ENCODE assay signal across 1 cellular context in genomic region chr22:45553333-45554039, GRCh38.
A peak's percentile ranks its signal among the peaks of the same experiment; 100 is the strongest.
TF ChIP-seq lines count a peak whose summit lies in the region.

No MANE protein-coding gene starts in this region.

TF ChIP-seq in HepG2, 621 proteins besides CTCF, POLR2A, EP300 and RAD21 (continued from another document and continues in another):
- TF ChIP-seq, protein P1, sequence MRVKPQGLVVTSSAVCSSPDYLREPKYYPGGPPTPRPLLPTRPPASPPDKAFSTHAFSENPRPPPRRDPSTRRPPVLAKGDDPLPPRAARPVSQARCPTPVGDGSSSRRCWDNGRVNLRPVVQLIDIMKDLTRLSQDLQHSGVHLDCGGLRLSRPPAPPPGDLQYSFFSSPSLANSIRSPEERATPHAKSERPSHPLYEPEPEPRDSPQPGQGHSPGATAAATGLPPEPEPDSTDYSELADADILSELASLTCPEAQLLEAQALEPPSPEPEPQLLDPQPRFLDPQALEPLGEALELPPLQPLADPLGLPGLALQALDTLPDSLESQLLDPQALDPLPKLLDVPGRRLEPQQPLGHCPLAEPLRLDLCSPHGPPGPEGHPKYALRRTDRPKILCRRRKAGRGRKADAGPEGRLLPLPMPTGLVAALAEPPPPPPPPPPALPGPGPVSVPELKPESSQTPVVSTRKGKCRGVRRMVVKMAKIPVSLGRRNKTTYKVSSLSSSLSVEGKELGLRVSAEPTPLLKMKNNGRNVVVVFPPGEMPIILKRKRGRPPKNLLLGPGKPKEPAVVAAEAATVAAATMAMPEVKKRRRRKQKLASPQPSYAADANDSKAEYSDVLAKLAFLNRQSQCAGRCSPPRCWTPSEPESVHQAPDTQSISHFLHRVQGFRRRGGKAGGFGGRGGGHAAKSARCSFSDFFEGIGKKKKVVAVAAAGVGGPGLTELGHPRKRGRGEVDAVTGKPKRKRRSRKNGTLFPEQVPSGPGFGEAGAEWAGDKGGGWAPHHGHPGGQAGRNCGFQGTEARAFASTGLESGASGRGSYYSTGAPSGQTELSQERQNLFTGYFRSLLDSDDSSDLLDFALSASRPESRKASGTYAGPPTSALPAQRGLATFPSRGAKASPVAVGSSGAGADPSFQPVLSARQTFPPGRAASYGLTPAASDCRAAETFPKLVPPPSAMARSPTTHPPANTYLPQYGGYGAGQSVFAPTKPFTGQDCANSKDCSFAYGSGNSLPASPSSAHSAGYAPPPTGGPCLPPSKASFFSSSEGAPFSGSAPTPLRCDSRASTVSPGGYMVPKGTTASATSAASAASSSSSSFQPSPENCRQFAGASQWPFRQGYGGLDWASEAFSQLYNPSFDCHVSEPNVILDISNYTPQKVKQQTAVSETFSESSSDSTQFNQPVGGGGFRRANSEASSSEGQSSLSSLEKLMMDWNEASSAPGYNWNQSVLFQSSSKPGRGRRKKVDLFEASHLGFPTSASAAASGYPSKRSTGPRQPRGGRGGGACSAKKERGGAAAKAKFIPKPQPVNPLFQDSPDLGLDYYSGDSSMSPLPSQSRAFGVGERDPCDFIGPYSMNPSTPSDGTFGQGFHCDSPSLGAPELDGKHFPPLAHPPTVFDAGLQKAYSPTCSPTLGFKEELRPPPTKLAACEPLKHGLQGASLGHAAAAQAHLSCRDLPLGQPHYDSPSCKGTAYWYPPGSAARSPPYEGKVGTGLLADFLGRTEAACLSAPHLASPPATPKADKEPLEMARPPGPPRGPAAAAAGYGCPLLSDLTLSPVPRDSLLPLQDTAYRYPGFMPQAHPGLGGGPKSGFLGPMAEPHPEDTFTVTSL (CRISPR knock-in tag; IDR thresholded peaks at IDR 0.05; ENCODE audit: borderline replicate concordance) = no peak
- TF ChIP-seq ELF1 (CRISPR knock-in tag; IDR thresholded peaks at IDR 0.05) = peak; percentile 23; the same call in 1 of the 2 replicates
- TF ChIP-seq, protein P2, sequence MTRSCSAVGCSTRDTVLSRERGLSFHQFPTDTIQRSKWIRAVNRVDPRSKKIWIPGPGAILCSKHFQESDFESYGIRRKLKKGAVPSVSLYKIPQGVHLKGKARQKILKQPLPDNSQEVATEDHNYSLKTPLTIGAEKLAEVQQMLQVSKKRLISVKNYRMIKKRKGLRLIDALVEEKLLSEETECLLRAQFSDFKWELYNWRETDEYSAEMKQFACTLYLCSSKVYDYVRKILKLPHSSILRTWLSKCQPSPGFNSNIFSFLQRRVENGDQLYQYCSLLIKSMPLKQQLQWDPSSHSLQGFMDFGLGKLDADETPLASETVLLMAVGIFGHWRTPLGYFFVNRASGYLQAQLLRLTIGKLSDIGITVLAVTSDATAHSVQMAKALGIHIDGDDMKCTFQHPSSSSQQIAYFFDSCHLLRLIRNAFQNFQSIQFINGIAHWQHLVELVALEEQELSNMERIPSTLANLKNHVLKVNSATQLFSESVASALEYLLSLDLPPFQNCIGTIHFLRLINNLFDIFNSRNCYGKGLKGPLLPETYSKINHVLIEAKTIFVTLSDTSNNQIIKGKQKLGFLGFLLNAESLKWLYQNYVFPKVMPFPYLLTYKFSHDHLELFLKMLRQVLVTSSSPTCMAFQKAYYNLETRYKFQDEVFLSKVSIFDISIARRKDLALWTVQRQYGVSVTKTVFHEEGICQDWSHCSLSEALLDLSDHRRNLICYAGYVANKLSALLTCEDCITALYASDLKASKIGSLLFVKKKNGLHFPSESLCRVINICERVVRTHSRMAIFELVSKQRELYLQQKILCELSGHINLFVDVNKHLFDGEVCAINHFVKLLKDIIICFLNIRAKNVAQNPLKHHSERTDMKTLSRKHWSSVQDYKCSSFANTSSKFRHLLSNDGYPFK (CRISPR knock-in tag; IDR thresholded peaks at IDR 0.05; ENCODE audit: borderline replicate concordance) = 0 out of 2 replicates have a peak, but pooled peaks have one; percentile 22
- 0 out of 2 replicates have a peak, but pooled peaks have one; percentile 22 for TF ChIP-seq KLF9 (CRISPR knock-in tag; IDR thresholded peaks at IDR 0.05; ENCODE audit: low read depth)
- TF ChIP-seq RELA (CRISPR knock-in tag; IDR thresholded peaks at IDR 0.05) = no peak
- TF ChIP-seq SNAI1 (CRISPR knock-in tag; IDR thresholded peaks at IDR 0.05; ENCODE audit: borderline replicate concordance) = no peak
- TF ChIP-seq CBFB (CRISPR knock-in tag; IDR thresholded peaks at IDR 0.05) = peak; percentile 54; the same call in 1 of the 2 replicates
- peak; percentile 58; the same call in 1 of the 2 replicates for TF ChIP-seq ZNF691 (CRISPR knock-in tag; IDR thresholded peaks at IDR 0.05; ENCODE audit: borderline replicate concordance, low read depth)
- no peak for TF ChIP-seq PHB2 (IDR thresholded peaks at IDR 0.05; ENCODE audit: partially characterized antibody)
- TF ChIP-seq ATF2 (CRISPR knock-in tag; IDR thresholded peaks at IDR 0.05) = no peak; the same call in 1 of the 2 replicates
- peak; percentile 70 for TF ChIP-seq MYC (CRISPR knock-in tag; IDR thresholded peaks at IDR 0.05; ENCODE audit: borderline replicate concordance)
- peak; percentile 33; the same call in 1 of the 2 replicates for TF ChIP-seq ESRRA (CRISPR knock-in tag; IDR thresholded peaks at IDR 0.05; ENCODE audit: low read depth)
- TF ChIP-seq ZNF350 (CRISPR knock-in tag; IDR thresholded peaks at IDR 0.05; ENCODE audit: borderline replicate concordance, low read depth) = peak; percentile 72
- TF ChIP-seq TBX2 (CRISPR knock-in tag; IDR thresholded peaks at IDR 0.05; ENCODE audit: borderline replicate concordance) = peak; percentile 44
- TF ChIP-seq, protein P3, sequence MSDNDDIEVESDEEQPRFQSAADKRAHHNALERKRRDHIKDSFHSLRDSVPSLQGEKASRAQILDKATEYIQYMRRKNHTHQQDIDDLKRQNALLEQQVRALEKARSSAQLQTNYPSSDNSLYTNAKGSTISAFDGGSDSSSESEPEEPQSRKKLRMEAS (IDR thresholded peaks at IDR 0.05) = peak; percentile 71
- TF ChIP-seq ZNF616 (CRISPR knock-in tag; IDR thresholded peaks at IDR 0.05; ENCODE audit: low read depth) = no peak
- peak; percentile 44; the same call in 1 of the 2 replicates for TF ChIP-seq MIXL1 (CRISPR knock-in tag; IDR thresholded peaks at IDR 0.05)
- peak; percentile 62; the same call in 1 of the 2 replicates for TF ChIP-seq MAZ (IDR thresholded peaks at IDR 0.05; ENCODE audit: borderline replicate concordance, low read depth, low read length)
- TF ChIP-seq MAZ (CRISPR knock-in tag; IDR thresholded peaks at IDR 0.05; ENCODE audit: low read depth) = no peak
- TF ChIP-seq, protein P4, sequence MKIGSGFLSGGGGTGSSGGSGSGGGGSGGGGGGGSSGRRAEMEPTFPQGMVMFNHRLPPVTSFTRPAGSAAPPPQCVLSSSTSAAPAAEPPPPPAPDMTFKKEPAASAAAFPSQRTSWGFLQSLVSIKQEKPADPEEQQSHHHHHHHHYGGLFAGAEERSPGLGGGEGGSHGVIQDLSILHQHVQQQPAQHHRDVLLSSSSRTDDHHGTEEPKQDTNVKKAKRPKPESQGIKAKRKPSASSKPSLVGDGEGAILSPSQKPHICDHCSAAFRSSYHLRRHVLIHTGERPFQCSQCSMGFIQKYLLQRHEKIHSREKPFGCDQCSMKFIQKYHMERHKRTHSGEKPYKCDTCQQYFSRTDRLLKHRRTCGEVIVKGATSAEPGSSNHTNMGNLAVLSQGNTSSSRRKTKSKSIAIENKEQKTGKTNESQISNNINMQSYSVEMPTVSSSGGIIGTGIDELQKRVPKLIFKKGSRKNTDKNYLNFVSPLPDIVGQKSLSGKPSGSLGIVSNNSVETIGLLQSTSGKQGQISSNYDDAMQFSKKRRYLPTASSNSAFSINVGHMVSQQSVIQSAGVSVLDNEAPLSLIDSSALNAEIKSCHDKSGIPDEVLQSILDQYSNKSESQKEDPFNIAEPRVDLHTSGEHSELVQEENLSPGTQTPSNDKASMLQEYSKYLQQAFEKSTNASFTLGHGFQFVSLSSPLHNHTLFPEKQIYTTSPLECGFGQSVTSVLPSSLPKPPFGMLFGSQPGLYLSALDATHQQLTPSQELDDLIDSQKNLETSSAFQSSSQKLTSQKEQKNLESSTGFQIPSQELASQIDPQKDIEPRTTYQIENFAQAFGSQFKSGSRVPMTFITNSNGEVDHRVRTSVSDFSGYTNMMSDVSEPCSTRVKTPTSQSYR (CRISPR knock-in tag; IDR thresholded peaks at IDR 0.05; ENCODE audit: borderline replicate concordance) = 0 out of 2 replicates have a peak, but pooled peaks have one; percentile 21
- peak; percentile 84; the same call in 1 of the 2 replicates for TF ChIP-seq TFDP1 (CRISPR knock-in tag; IDR thresholded peaks at IDR 0.05; ENCODE audit: borderline replicate concordance)
- peak; percentile 71; the same call in 1 of the 2 replicates for TF ChIP-seq KDM5B (CRISPR knock-in tag; IDR thresholded peaks at IDR 0.05; ENCODE audit: borderline replicate concordance)
- TF ChIP-seq, protein P5, sequence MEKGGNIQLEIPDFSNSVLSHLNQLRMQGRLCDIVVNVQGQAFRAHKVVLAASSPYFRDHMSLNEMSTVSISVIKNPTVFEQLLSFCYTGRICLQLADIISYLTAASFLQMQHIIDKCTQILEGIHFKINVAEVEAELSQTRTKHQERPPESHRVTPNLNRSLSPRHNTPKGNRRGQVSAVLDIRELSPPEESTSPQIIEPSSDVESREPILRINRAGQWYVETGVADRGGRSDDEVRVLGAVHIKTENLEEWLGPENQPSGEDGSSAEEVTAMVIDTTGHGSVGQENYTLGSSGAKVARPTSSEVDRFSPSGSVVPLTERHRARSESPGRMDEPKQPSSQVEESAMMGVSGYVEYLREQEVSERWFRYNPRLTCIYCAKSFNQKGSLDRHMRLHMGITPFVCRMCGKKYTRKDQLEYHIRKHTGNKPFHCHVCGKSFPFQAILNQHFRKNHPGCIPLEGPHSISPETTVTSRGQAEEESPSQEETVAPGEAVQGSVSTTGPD (CRISPR knock-in tag; IDR thresholded peaks at IDR 0.05) = peak; percentile 90
- 0 out of 2 replicates have a peak, but pooled peaks have one; percentile 53 for TF ChIP-seq NFATC3 (CRISPR knock-in tag; IDR thresholded peaks at IDR 0.05)
- no peak for TF ChIP-seq ISL2 (CRISPR knock-in tag; IDR thresholded peaks at IDR 0.05)
- TF ChIP-seq, protein P6, sequence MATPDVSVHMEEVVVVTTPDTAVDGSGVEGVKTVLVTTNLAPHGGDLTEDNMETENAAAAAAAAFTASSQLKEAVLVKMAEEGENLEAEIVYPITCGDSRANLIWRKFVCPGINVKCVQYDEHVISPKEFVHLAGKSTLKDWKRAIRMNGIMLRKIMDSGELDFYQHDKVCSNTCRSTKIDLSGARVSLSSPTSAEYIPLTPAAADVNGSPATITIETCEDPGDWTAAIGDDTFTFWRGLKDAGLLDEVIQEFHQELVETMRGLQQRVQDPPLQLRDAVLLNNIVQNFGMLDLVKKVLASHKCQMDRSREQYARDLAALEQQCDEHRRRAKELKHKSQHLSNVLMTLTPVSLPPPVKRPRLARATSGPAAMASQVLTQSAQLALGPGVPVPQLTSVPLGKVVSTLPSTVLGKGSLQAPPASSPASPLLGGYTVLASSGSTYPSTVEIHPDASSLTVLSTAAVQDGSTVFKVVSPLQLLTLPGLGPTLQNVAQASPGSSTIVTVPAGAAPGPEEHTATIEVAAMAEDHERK (CRISPR knock-in tag; IDR thresholded peaks at IDR 0.05; ENCODE audit: low read depth) = no peak
- no peak for TF ChIP-seq PAWR (CRISPR knock-in tag; IDR thresholded peaks at IDR 0.05; ENCODE audit: borderline replicate concordance)
- TF ChIP-seq HDAC1 (CRISPR knock-in tag; IDR thresholded peaks at IDR 0.05) = peak; percentile 70
- TF ChIP-seq IKZF5 (CRISPR knock-in tag; IDR thresholded peaks at IDR 0.05) = peak; percentile 67; the same call in 1 of the 2 replicates
- TF ChIP-seq, protein P7, sequence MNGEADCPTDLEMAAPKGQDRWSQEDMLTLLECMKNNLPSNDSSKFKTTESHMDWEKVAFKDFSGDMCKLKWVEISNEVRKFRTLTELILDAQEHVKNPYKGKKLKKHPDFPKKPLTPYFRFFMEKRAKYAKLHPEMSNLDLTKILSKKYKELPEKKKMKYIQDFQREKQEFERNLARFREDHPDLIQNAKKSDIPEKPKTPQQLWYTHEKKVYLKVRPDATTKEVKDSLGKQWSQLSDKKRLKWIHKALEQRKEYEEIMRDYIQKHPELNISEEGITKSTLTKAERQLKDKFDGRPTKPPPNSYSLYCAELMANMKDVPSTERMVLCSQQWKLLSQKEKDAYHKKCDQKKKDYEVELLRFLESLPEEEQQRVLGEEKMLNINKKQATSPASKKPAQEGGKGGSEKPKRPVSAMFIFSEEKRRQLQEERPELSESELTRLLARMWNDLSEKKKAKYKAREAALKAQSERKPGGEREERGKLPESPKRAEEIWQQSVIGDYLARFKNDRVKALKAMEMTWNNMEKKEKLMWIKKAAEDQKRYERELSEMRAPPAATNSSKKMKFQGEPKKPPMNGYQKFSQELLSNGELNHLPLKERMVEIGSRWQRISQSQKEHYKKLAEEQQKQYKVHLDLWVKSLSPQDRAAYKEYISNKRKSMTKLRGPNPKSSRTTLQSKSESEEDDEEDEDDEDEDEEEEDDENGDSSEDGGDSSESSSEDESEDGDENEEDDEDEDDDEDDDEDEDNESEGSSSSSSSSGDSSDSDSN (CRISPR knock-in tag; IDR thresholded peaks at IDR 0.05) = 0 out of 2 replicates have a peak, but pooled peaks have one; percentile 27
- TF ChIP-seq SYNCRIP (IDR thresholded peaks at IDR 0.05; ENCODE audit: insufficient read depth, low read depth, low read length) = no peak
- TF ChIP-seq KDM2A (CRISPR knock-in tag; IDR thresholded peaks at IDR 0.05; ENCODE audit: borderline replicate concordance, low read depth) = peak; percentile 81
- peak; percentile 5; the same call in 1 of the 2 replicates for TF ChIP-seq HNF4A (CRISPR knock-in tag; IDR thresholded peaks at IDR 0.05)
